26 cellular contexts compared by ENCODE assay signal in the genomic region with DNA sequence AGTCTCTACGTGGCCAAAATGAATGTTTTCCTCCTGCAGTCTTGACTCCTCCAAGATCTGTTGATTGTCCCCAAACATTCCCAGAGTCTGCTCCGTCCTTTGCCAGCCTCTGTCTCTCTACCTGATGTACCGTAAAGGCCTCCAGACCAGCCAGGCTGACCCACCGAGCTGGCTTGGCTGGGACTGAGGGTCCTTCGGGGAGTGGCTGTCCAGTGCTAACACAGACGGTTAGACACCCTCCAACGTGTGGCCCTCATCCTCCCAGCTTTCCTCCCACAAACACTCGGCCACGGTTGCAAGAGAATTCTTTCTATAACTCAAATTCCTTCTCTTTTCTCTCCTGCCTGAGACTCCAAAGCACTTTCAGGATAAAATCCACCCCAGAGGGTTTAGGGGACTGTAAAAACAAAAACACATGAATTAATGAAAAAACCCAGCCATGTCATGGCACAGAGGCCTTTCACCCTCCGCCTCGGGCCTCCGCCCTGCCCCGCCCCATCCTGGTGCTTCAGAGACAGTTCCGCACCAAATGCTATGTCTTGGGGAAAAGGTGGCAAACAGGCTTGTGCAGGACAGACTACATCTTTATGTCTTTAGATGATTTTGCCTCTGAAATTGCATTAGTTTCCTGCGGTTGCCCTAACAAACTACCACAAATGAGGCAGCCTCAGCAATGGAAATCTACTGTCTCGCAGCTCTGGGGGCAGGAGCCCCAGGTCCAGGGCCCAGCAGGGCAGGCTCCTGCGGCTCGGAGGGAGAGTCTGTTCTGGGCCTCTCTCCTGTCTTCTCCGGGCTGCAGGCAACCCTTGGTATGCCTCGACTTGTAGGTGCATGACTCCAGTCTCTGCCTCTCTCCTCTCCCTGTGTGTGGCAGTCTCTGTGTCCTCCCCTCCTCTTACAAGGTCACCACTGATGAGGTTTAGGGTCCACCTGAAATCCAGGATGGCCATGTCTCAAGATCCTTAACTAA.
A peak's percentile ranks its signal among the peaks of the same experiment; 100 is the strongest.
DNase-seq lines count a peak whose midpoint lies in the region; ATAC-seq, FAIRE-seq and TF ChIP-seq lines count a peak whose summit lies in the region.
"Had no signal": no experiment of that assay in that cellular context is flagged by ENCODE, and none has a peak within 500 bp of the region (broad histone marks: within the 10 kb centered on the region; RNA-seq: fewer than 3 reads in every experiment).

No MANE protein-coding gene starts in this region.

- no peak overlapping the region for H3K23ac ChIP-seq in trophoblast cell (ENCODE audit: low read length)

- no peak overlapping the region for H4K91ac ChIP-seq in trophoblast cell (ENCODE audit: low read depth, low read length)

- TF ChIP-seq POLR2A in tibial nerve (IDR thresholded peaks at IDR 0.05) = no peak

- no peak overlapping the region for H3K4me2 ChIP-seq in trophoblast cell (ENCODE audit: low read length)

- peaks cover 0 to 3% of the 10 kb centered on the region in 2 donors for H3K4me1 ChIP-seq in kidney (ENCODE audit: control insufficient read depth in 1 of 2, insufficient read depth in 1 of 2, low read depth in 1 of 2, low read length in 2 of 2)
- H3K4me1 ChIP-seq in trophoblast cell (ENCODE audit: control insufficient read depth in 1 of 2, insufficient read depth in 2 of 2, low read length in 2 of 2) = peaks cover 5 to 6% of the 10 kb centered on the region in 2 experiments
- peaks cover 0 to 8% (median 0%) of the 10 kb centered on the region in 4 donors for H3K4me1 ChIP-seq in tibial nerve
- H3K4me1 ChIP-seq: BE2C had no signal

- no peak for FAIRE-seq in kidney (lab: Jason Lieb, UNC)
- FAIRE-seq: GM12891 had no signal

- H3K4ac ChIP-seq in trophoblast cell (ENCODE audit: low read depth, low read length) = no peak overlapping the region

- no peak overlapping the region for H2BK5ac ChIP-seq in trophoblast cell (ENCODE audit: low read depth, low read length, poor library complexity)

- no peak overlapping the region for H2AK5ac ChIP-seq in trophoblast cell (ENCODE audit: low read length)

- no peak overlapping the region for H3K18ac ChIP-seq in trophoblast cell (ENCODE audit: low read length)

- H3K9ac ChIP-seq in kidney (ENCODE audit: low read length in 2 of 2) (no peak overlapping the region), trophoblast cell (ENCODE audit: low read length) (no peak overlapping the region)

- no peaks in the 10 kb centered on the region for H3K27me3 ChIP-seq in trophoblast cell (ENCODE audit: insufficient read depth, low read length)
- peaks cover 0 to 22% of the 10 kb centered on the region in 2 donors for H3K27me3 ChIP-seq in tibial nerve
- H3K27me3 ChIP-seq: BE2C had no signal

- no peak overlapping the region for H4K12ac ChIP-seq in trophoblast cell (ENCODE audit: low read depth, low read length)

- H3K14ac ChIP-seq in trophoblast cell (ENCODE audit: low read length) = no peak overlapping the region

- H3K4me3 ChIP-seq in kidney (ENCODE audit: low read length in 2 of 2) (no peak overlapping the region), trophoblast cell (ENCODE audit: low read depth, low read length) (no peak overlapping the region), tibial nerve (no peak overlapping the region)

- peak; percentile 14 for DNase-seq in left ventricle myocardium superior
- DNase-seq in cardiac septum (ENCODE audit: low spot score) = no peak
- DNase-seq in kidney = peak; percentile 32
- peak; percentile 61 to 69 for DNase-seq in trophoblast cell
- no peak for DNase-seq in hypothalamus (lab: John Stamatoyannopoulos, UW)
- DNase-seq in cerebellar nuclear complex (lab: John Stamatoyannopoulos, UW) = no peak
- no peak for DNase-seq in HuH-7.5 (ENCODE audit: low spot score)
- DNase-seq in tibial nerve (ENCODE audit: low spot score in 2 of 2) = no peak
- DNase-seq: ACHN; BE2C; Calu3; CD8-positive, alpha-beta memory T cell; DMS79 treated with DMSO at 0.1 percent for 48 hours; GF-D8; KBM-7; MV-4-11; NCI-H1105 treated with DMSO at 0.1 percent for 48 hours; NCI-H146; NCI-H1930; NCI-H2107; NCI-H446; NCI-H524 treated with DMSO at 0.1 percent for 48 hours; NCI-H774; PC-3 had no signal

- H2BK12ac ChIP-seq in trophoblast cell (ENCODE audit: low read length) = no peak overlapping the region

- TF ChIP-seq EP300 in tibial nerve (IDR thresholded peaks at IDR 0.05) = no peak

- no peak overlapping the region for H4K8ac ChIP-seq in trophoblast cell (ENCODE audit: low read depth, low read length)

- H2BK120ac ChIP-seq in trophoblast cell (ENCODE audit: insufficient read depth, low read length, poor library complexity) = no peak overlapping the region

- H3K9me3 ChIP-seq in kidney (ENCODE audit: control insufficient read depth in 1 of 2, low read length in 2 of 2) (no peaks in the 10 kb centered on the region), trophoblast cell (ENCODE audit: insufficient read depth, low read depth, low read length) (peaks cover 2% of the 10 kb centered on the region), tibial nerve (no peaks in the 10 kb centered on the region)
- H3K9me3 ChIP-seq: BE2C had no signal

- no peak for TF ChIP-seq CTCF in kidney (IDR thresholded peaks at IDR 0.05; ENCODE audit: borderline replicate concordance, extremely low read depth, insufficient read depth)
- TF ChIP-seq CTCF in tibial nerve (IDR thresholded peaks at IDR 0.05) = no peak

- H3K79me1 ChIP-seq in trophoblast cell (ENCODE audit: low read length) = no peaks in the 10 kb centered on the region

- H2AFZ ChIP-seq in trophoblast cell (ENCODE audit: insufficient read depth, low read length, poor library complexity) = no peak overlapping the region

- H3K27ac ChIP-seq in kidney (ENCODE audit: low read depth in 2 of 2, low read length in 2 of 2) (no peak overlapping the region), trophoblast cell (ENCODE audit: low read depth, low read length) (no peak overlapping the region), tibial nerve (no peak overlapping the region)
- H3K27ac ChIP-seq: 22Rv1 had no signal

- H3K79me2 ChIP-seq in trophoblast cell (ENCODE audit: control insufficient read depth, insufficient read depth, low read length, poor library complexity) = no peaks in the 10 kb centered on the region

- H3K36me3 ChIP-seq in kidney (ENCODE audit: control insufficient read depth in 1 of 2, insufficient read depth in 2 of 2, low read length in 2 of 2) (no peaks in the 10 kb centered on the region), trophoblast cell (ENCODE audit: control insufficient read depth in 1 of 2, insufficient read depth in 2 of 2, low read length in 2 of 2) (no peaks in the 10 kb centered on the region), tibial nerve (no peaks in the 10 kb centered on the region)
- H3K36me3 ChIP-seq: BE2C had no signal

- WGBS in trophoblast cell (ENCODE audit: extremely low coverage, insufficient coverage, insufficient read length) = no CpG with 5 or more reads among the region's 20 CpGs
- 81 to 83% methylated on average over 20 of the region's 20 CpGs for WGBS in tibial nerve, 2 donors

- intact Hi-C loops in left ventricle myocardium superior (cut with micrococcal nuclease) = loop anchor here (10.0 kb wide), 1 partner anchor 57 kb away; no protein-coding TSS in a partner anchor
- intact Hi-C loops in cardiac septum (cut with DNase I) = no loop called here
- intact Hi-C loops in kidney (cut with DNase I) = no loop called here

- ATAC-seq in left ventricle myocardium superior = no peak
- ATAC-seq: PC-3 had no signal

Comparison
In these comparisons a context has a peak if more than half of its experiments do, and no peak if none do; other contexts are left out.
1. DNase-seq: peak in left ventricle myocardium superior (single experiment), kidney (single experiment) and trophoblast cell (2 of 2); none in cardiac septum (single experiment), hypothalamus (0 of 51), cerebellar nuclear complex (0 of 2), HuH-7.5 (single experiment) and tibial nerve (0 of 2).